In genomic region chr6:39178804-39179203, GRCh38 we compare ENCODE assay signal across 19 cellular contexts. TPM values are rescaled to one million over a fixed set of nuclear protein-coding genes. Genes with fewer than 3 reads are reported as not detected.
DNase-seq lines count a peak whose midpoint lies in the region; ATAC-seq, FAIRE-seq and TF ChIP-seq lines count a peak whose summit lies in the region.
"Had no signal": no experiment of that assay in that cellular context is flagged by ENCODE, and none has a peak within 500 bp of the region (broad histone marks: within the 10 kb centered on the region; RNA-seq: fewer than 3 reads in every experiment).

No MANE protein-coding gene starts in this region.

- no peaks in the 10 kb centered on the region for H3K36me3 ChIP-seq in bronchial epithelial cell (ENCODE audit: control insufficient read depth, insufficient read depth, low read length)
- no peaks in the 10 kb centered on the region for H3K36me3 ChIP-seq in parathyroid adenoma (ENCODE audit: control insufficient read depth, insufficient read depth, low read length)
- no peaks in the 10 kb centered on the region for H3K36me3 ChIP-seq in SK-N-SH (replicated peaks in 1 of 2; ENCODE audit: control insufficient read depth in 1 of 2, insufficient read depth in 2 of 2, low read length in 1 of 2)
- H3K36me3 ChIP-seq: BLaER1 had no signal

- H3K4me2 ChIP-seq in parathyroid adenoma (ENCODE audit: low read length): no peak overlapping the region
- H3K4me2 ChIP-seq in SK-N-SH: no peak overlapping the region
- H3K4me2 ChIP-seq: A549, BLaER1 had no signal

- H3F3A ChIP-seq in SK-N-SH (replicated peaks; ENCODE audit: insufficient read depth): no peaks in the 10 kb centered on the region

- H2AFZ ChIP-seq in parathyroid adenoma (no peak overlapping the region), SK-N-SH (ENCODE audit: low read depth) (no peak overlapping the region)

- H4K20me1 ChIP-seq in SK-N-SH (ENCODE audit: insufficient read depth): no peaks in the 10 kb centered on the region
- H4K20me1 ChIP-seq: BLaER1 had no signal

- H3K9ac ChIP-seq in parathyroid adenoma (no peak overlapping the region), SK-N-SH (no peak overlapping the region)
- H3K9ac ChIP-seq: BLaER1 had no signal

- H3K27me3 ChIP-seq in bronchial epithelial cell (ENCODE audit: control insufficient read depth, insufficient read depth, low read length) (peaks cover 2% of the 10 kb centered on the region), parathyroid adenoma (ENCODE audit: control insufficient read depth, insufficient read depth, low read length) (no peaks in the 10 kb centered on the region), SK-N-SH (ENCODE audit: insufficient read depth) (no peaks in the 10 kb centered on the region)
- H3K27me3 ChIP-seq: BLaER1 had no signal

- DNase-seq in NCI-H82 (lab: John Stamatoyannopoulos, UW) (peak; percentile 20), NCI-H82 treated with DMSO at 0.1 percent for 48 hours (lab: John Stamatoyannopoulos, UW; ENCODE audit: unreplicated experiment) (no peak), bronchial epithelial cell (ENCODE audit: low read depth) (peak; percentile 10), omental fat pad (ENCODE audit: low spot score) (no peak), AG08395 (ENCODE audit: low spot score) (no peak), SK-N-SH (no peak)
- DNase-seq: CD4-positive, alpha-beta memory T cell; DMS153; DMS79; GF-D8; GOT3; H7 had no signal

- CTCF ChIA-PET in SK-N-SH (lab: Yijun Ruan, JAX): interaction anchor here (1.3 kb wide), 1 partner anchor 12 kb away, joined by 3 read pairs; no protein-coding TSS in a partner anchor

- 15% methylated on average over 4 of the region's 4 CpGs for WGBS in SK-N-SH (ENCODE audit: low lambda C conversion rate)

- no peaks in the 10 kb centered on the region for H3K79me2 ChIP-seq in parathyroid adenoma
- H3K79me2 ChIP-seq in SK-N-SH (ENCODE audit: insufficient read depth): no peaks in the 10 kb centered on the region

- peaks cover 4% of the 10 kb centered on the region for H3K9me3 ChIP-seq in parathyroid adenoma (ENCODE audit: control insufficient read depth, low read length)
- no peaks in the 10 kb centered on the region for H3K9me3 ChIP-seq in SK-N-SH

- TF ChIP-seq EP300 in SK-N-SH (IDR thresholded peaks at IDR 0.05; ENCODE audit: borderline replicate concordance in 1 of 2, low read depth in 1 of 2, low read length in 1 of 2): no peak

- no peaks in the 10 kb centered on the region for H3K4me1 ChIP-seq in parathyroid adenoma
- no peaks in the 10 kb centered on the region for H3K4me1 ChIP-seq in SK-N-SH (ENCODE audit: control insufficient read depth in 1 of 2, insufficient read depth in 2 of 2, low read depth in 1 of 2, low read length in 1 of 2)
- H3K4me1 ChIP-seq: A549, BLaER1 had no signal

- peak overlapping the region; percentile 17 for H3K27ac ChIP-seq in parathyroid adenoma
- no peak overlapping the region for H3K27ac ChIP-seq in SK-N-SH (ENCODE audit: low read depth in 2 of 2, low read length in 1 of 2)
- H3K27ac ChIP-seq: 22Rv1, A549, BLaER1 had no signal

- no peaks in the 10 kb centered on the region for H3K9me2 ChIP-seq in SK-N-SH

- no peak for ATAC-seq in omental fat pad (ENCODE audit: low FRiP score)
- ATAC-seq: A549, HCT116 had no signal

- TF ChIP-seq RAD21 in SK-N-SH (IDR thresholded peaks at IDR 0.05; ENCODE audit: low read length): no peak

- FAIRE-seq in bronchial epithelial cell (lab: Jason Lieb, UNC): no peak
- FAIRE-seq: A549, HTR-8/SVneo had no signal

- POLR2A ChIA-PET in SK-N-SH (lab: Yijun Ruan, JAX): no interaction called here

- H3K4me3 ChIP-seq in bronchial epithelial cell (ENCODE audit: low read depth, low read length): no peak overlapping the region
- H3K4me3 ChIP-seq in parathyroid adenoma (ENCODE audit: low read depth, low read length): no peak overlapping the region
- no peak overlapping the region for H3K4me3 ChIP-seq in SK-N-SH (ENCODE audit: low read depth in 2 of 2, low read length in 1 of 2)
- H3K4me3 ChIP-seq: A549, BLaER1 had no signal

- no peak for TF ChIP-seq CTCF in bronchial epithelial cell (IDR thresholded peaks at IDR 0.05; ENCODE audit: insufficient read depth, low read length, severe bottlenecking)
- no peak for TF ChIP-seq CTCF in parathyroid adenoma (IDR thresholded peaks at IDR 0.05)
- TF ChIP-seq CTCF in omental fat pad (IDR thresholded peaks at IDR 0.05): no peak
- no peak for TF ChIP-seq CTCF in SK-N-SH (IDR thresholded peaks at IDR 0.05)

TF ChIP-seq in SK-N-SH, 30 proteins besides CTCF, POLR2A, EP300 and RAD21:
- TF ChIP-seq YY1 (IDR thresholded peaks at IDR 0.05; ENCODE audit: low read depth) (no peak), GABPA (IDR thresholded peaks at IDR 0.05; ENCODE audit: low read depth) (no peak), TCF12 (IDR thresholded peaks at IDR 0.05) (no peak)

RNA-seq across cellular contexts. Expression of gene KCNK5, which starts 50.5 kb away (rescaled TPM):
- 0.26 TPM in 2 replicates for total RNA-seq in bronchial epithelial cell
- total RNA-seq in omental fat pad: 10 to 100 TPM in 1 of 4 donors, 1 to 10 TPM in 3; 1.7 to 10.9 (median 4.1) TPM
- 0.03 TPM in 1 of 2 replicates, not detected in the other for polyA plus RNA-seq in SK-N-SH (2012; rRNA removed)
- 0.03 and 0.05 TPM in 2 replicates for polyA plus RNA-seq in SK-N-SH (2012; cell fraction: cytosol; rRNA removed)
- polyA plus RNA-seq in SK-N-SH (2012; cell fraction: nucleus; rRNA removed): 0.04 TPM in 2 replicates
- polyA plus RNA-seq: CD14-positive monocyte had no signal

Comparison
In these comparisons a context has a peak if more than half of its experiments do, and no peak if none do; other contexts are left out.
1. DNase-seq: peak in NCI-H82 (single experiment) and bronchial epithelial cell (single experiment); none in NCI-H82 treated with DMSO at 0.1 percent for 48 hours (single experiment), omental fat pad (single experiment), AG08395 (single experiment) and SK-N-SH (single experiment).